In genomic region chr17:50754521-50754920, GRCh38 we compare ENCODE assay signal across 1 cellular context.
TF ChIP-seq lines count a peak whose summit lies in the region.

No MANE protein-coding gene starts in this region.

TF ChIP-seq in WTC11, 78 proteins besides CTCF, POLR2A, EP300 and RAD21:
- no peak for TF ChIP-seq PREB (CRISPR knock-in tag; IDR thresholded peaks at IDR 0.05; ENCODE audit: borderline replicate concordance)
- TF ChIP-seq CBFB (CRISPR knock-in tag; IDR thresholded peaks at IDR 0.05; ENCODE audit: low read depth), result no peak
- TF ChIP-seq RORB (CRISPR knock-in tag; IDR thresholded peaks at IDR 0.05), result no peak
- no peak for TF ChIP-seq PRDM15 (CRISPR knock-in tag; IDR thresholded peaks at IDR 0.05)
- no peak for TF ChIP-seq ERG (CRISPR knock-in tag; IDR thresholded peaks at IDR 0.05)
- no peak for TF ChIP-seq NFE2L1 (CRISPR knock-in tag; IDR thresholded peaks at IDR 0.05)
